In the genomic region with DNA sequence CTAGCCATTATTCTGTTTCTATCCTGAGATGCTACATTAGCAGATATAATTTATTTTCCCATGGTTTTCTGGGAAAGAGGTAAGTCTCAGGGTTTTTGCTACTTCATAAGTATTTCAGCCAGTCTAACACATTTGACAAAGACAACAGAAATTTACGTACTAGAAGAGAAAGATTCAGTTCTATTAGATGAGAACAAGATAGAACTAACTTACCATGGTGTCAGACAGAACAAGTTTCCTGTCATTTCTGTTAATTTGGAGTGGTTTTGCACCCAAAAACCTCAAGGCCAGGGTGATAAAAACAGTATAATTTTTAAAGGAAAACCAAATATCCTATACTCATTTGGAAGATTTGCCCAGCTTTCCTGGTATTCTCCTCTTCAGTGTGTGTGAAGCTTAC, we compare ENCODE assay signal across 25 cellular contexts. TPM values are rescaled to one million over a fixed set of nuclear protein-coding genes. Genes with fewer than 3 reads are reported as not detected.
DNase-seq lines count a peak whose midpoint lies in the region; ATAC-seq and TF ChIP-seq lines count a peak whose summit lies in the region.
"Had no signal": no experiment of that assay in that cellular context is flagged by ENCODE, and none has a peak within 500 bp of the region (broad histone marks: within the 10 kb centered on the region; RNA-seq: fewer than 3 reads in every experiment).

No MANE protein-coding gene starts in this region.

- H2BK12ac ChIP-seq in neuronal stem cell (ENCODE audit: low read length): no peak overlapping the region

- no peak overlapping the region for H4K91ac ChIP-seq in neuronal stem cell (ENCODE audit: low read depth, low read length, poor library complexity)

- intact Hi-C loops in natural killer cell (cut with micrococcal nuclease): no loop called here
- intact Hi-C loops in thyroid gland (cut with DNase I): no loop called here
- intact Hi-C loops in Caco-2 (cut with micrococcal nuclease; ENCODE audit: unreplicated experiment): no loop called here

- BruUV-seq in Caco-2 (replicated peaks; lab: Mats Ljungman, UMichigan): no TSS peak

- DNase-seq in natural killer cell (no peak), immature natural killer cell (peak; percentile 6 to 48 (median 22)), neuronal stem cell (ENCODE audit: low spot score) (no peak), thyroid gland (no peak), ureter (ENCODE audit: low spot score) (no peak), NCI-H345 treated with DMSO at 0.1 percent for 48 hours (lab: John Stamatoyannopoulos, UW; ENCODE audit: unreplicated experiment) (no peak), Caco-2 (no peak)
- no peak for DNase-seq in natural killer cell treated with Interleukin-12 subunit alpha and Interleukin-12 subunit beta and Interleukin-15 and Interleukin-18, amount 100 ng/mL, for 72 hours (ENCODE audit: low spot score)
- DNase-seq: AML-193; CD4-positive, alpha-beta T cell; CD8-positive, alpha-beta T cell; DMS 273 treated with DMSO at 0.1 percent for 48 hours; DMS153; DMS53; DMS79; DND-41; EL; GDM1 had no signal

- no peak overlapping the region for H2AK5ac ChIP-seq in neuronal stem cell (ENCODE audit: low read depth, low read length)

- whole genome bisulfite sequencing in neuronal stem cell (ENCODE audit: extremely low coverage in 2 of 2, insufficient read length in 2 of 2, insufficient replicate concordance in 1 of 2), 2 donors: no CpG with 5 or more reads among the region's 1 CpG
- 41 to 45% methylated on average over 1 of the region's 1 CpG for WGBS in thyroid gland, 2 donors

- peaks cover 0 to 2% of the 10 kb centered on the region in 2 donors for H3K36me3 ChIP-seq in neuronal stem cell (replicated peaks in 1 of 2; ENCODE audit: control insufficient read depth in 2 of 2, insufficient read depth in 2 of 2, low read length in 2 of 2)
- no peaks in the 10 kb centered on the region for H3K36me3 ChIP-seq in thyroid gland
- H3K36me3 ChIP-seq in Caco-2 (ENCODE audit: control insufficient read depth, insufficient read depth, low read length): no peaks in the 10 kb centered on the region

- H3K4me1 ChIP-seq in neuronal stem cell (ENCODE audit: control insufficient read depth in 2 of 2, insufficient read depth in 1 of 2, low read depth in 1 of 2, low read length in 2 of 2) (peaks cover 2 to 10% of the 10 kb centered on the region in 2 donors), thyroid gland (peaks cover 38 to 42% of the 10 kb centered on the region in 2 donors), Caco-2 (no peaks in the 10 kb centered on the region)
- H3K4me1 ChIP-seq: A549; BLaER1 treated with 17β-estradiol and CSF1 and Interleukin-3, amounts not matched to agents 10 nM and 100 nM had no signal

- no peak overlapping the region for H4K8ac ChIP-seq in neuronal stem cell (ENCODE audit: low read depth, low read length)

- TF ChIP-seq POLR2A in thyroid gland (IDR thresholded peaks at IDR 0.05): no peak

- H3K9me3 ChIP-seq in neuronal stem cell (replicated peaks in 1 of 2; ENCODE audit: control insufficient read depth in 2 of 2, insufficient read depth in 1 of 2, low read depth in 1 of 2, low read length in 2 of 2) (peaks cover 0 to 2% of the 10 kb centered on the region in 2 donors), thyroid gland (no peaks in the 10 kb centered on the region), Caco-2 (no peaks in the 10 kb centered on the region)
- H3K9me3 ChIP-seq: A549; BLaER1 treated with 17β-estradiol and CSF1 and Interleukin-3, amounts not matched to agents 10 nM and 100 nM had no signal

- H3K4me1 Mint-ChIP-seq in natural killer cell: peaks cover 9 to 15% of the 10 kb centered on the region in 2 donors
- peaks cover 16 to 19% of the 10 kb centered on the region in 2 donors for H3K4me1 Mint-ChIP-seq in natural killer cell treated with Interleukin-12 subunit alpha and Interleukin-12 subunit beta and Interleukin-15 and Interleukin-18, amount 100 ng/mL, for 72 hours (ENCODE audit: low read depth in 2 of 2)
- H3K4me1 Mint-ChIP-seq in immature natural killer cell: peaks cover 0 to 17% of the 10 kb centered on the region in 2 donors
- no peaks in the 10 kb centered on the region for H3K4me1 Mint-ChIP-seq in Caco-2 (ENCODE audit: low read depth, unreplicated experiment)
- H3K4me1 Mint-ChIP-seq: B cell had no signal

- no peak overlapping the region for H3K27ac Mint-ChIP-seq in natural killer cell
- H3K27ac Mint-ChIP-seq in natural killer cell treated with Interleukin-12 subunit alpha and Interleukin-12 subunit beta and Interleukin-15 and Interleukin-18, amount 100 ng/mL, for 72 hours: no peak overlapping the region
- H3K27ac Mint-ChIP-seq in immature natural killer cell: peak overlapping the region in 2 of 6 donors; percentile 47 to 66
- H3K27ac Mint-ChIP-seq in Caco-2 (ENCODE audit: unreplicated experiment): no peak overlapping the region
- H3K27ac Mint-ChIP-seq: B cell; CD4-positive, alpha-beta T cell; CD8-positive, alpha-beta T cell had no signal

- POLR2A ChIA-PET in Caco-2 (lab: Charles Lee): no interaction called here

- H3K27me3 Mint-ChIP-seq in natural killer cell (ENCODE audit: low read depth in 2 of 2) (peaks cover 12 to 23% of the 10 kb centered on the region in 2 donors), immature natural killer cell (ENCODE audit: low read depth in 3 of 3) (peaks cover 2 to 6% (median 4%) of the 10 kb centered on the region in 3 donors), Caco-2 (ENCODE audit: insufficient read depth, unreplicated experiment) (no peaks in the 10 kb centered on the region)
- peaks cover 18 to 19% of the 10 kb centered on the region in 2 donors for H3K27me3 Mint-ChIP-seq in natural killer cell treated with Interleukin-12 subunit alpha and Interleukin-12 subunit beta and Interleukin-15 and Interleukin-18, amount 100 ng/mL, for 72 hours
- H3K27me3 Mint-ChIP-seq: B cell; CD4-positive, alpha-beta T cell had no signal

- H3K18ac ChIP-seq in neuronal stem cell (ENCODE audit: low read length): no peak overlapping the region

- H3K9ac ChIP-seq in neuronal stem cell (ENCODE audit: low read depth, low read length, poor library complexity): no peak overlapping the region
- H3K9ac ChIP-seq: BLaER1 treated with 17β-estradiol and CSF1 and Interleukin-3, amounts not matched to agents 10 nM and 100 nM had no signal

- H3K14ac ChIP-seq in neuronal stem cell (ENCODE audit: low read length): no peak overlapping the region

- no peak overlapping the region for H2BK5ac ChIP-seq in neuronal stem cell (ENCODE audit: low read length)

- no peak overlapping the region for H3K23ac ChIP-seq in neuronal stem cell (ENCODE audit: low read depth, low read length, poor library complexity)

- H2BK15ac ChIP-seq in neuronal stem cell (ENCODE audit: low read length): no peak overlapping the region

- H3K4me3 ChIP-seq in neuronal stem cell (ENCODE audit: low read length in 2 of 2) (no peak overlapping the region), thyroid gland (replicated peaks in 1 of 3) (no peak overlapping the region), Caco-2 (ENCODE audit: low read depth, low read length) (no peak overlapping the region)
- H3K4me3 ChIP-seq: A549; BLaER1 treated with 17β-estradiol and CSF1 and Interleukin-3, amounts not matched to agents 10 nM and 100 nM; GM12878 had no signal

- peak in 2 of 3 donors; percentile 54 to 84 for ATAC-seq in natural killer cell
- ATAC-seq in natural killer cell treated with Interleukin-12 subunit alpha and Interleukin-12 subunit beta and Interleukin-15 and Interleukin-18, amount 100 ng/mL, for 72 hours: no peak
- ATAC-seq: A549; CD8-positive, alpha-beta T cell; GM12878 had no signal

- no peak overlapping the region for H3K4ac ChIP-seq in neuronal stem cell (ENCODE audit: low read length)

- CTCF ChIA-PET in Caco-2 (lab: Charles Lee): no interaction called here

- peak overlapping the region; percentile 79 for H2AFZ ChIP-seq in neuronal stem cell (ENCODE audit: low read length)

- no peak overlapping the region for H3K4me2 ChIP-seq in neuronal stem cell (ENCODE audit: insufficient read depth, low read length, poor library complexity, severe bottlenecking)
- H3K4me2 ChIP-seq: A549 had no signal

- H3K9me3 Mint-ChIP-seq in natural killer cell (no peaks in the 10 kb centered on the region), immature natural killer cell (no peaks in the 10 kb centered on the region), Caco-2 (ENCODE audit: unreplicated experiment) (no peaks in the 10 kb centered on the region)
- no peaks in the 10 kb centered on the region for H3K9me3 Mint-ChIP-seq in natural killer cell treated with Interleukin-12 subunit alpha and Interleukin-12 subunit beta and Interleukin-15 and Interleukin-18, amount 100 ng/mL, for 72 hours
- H3K9me3 Mint-ChIP-seq: CD4-positive, alpha-beta T cell; CD8-positive, alpha-beta T cell had no signal

- H3K27me3 ChIP-seq in neuronal stem cell (ENCODE audit: control insufficient read depth in 3 of 3, insufficient read depth in 3 of 3, low read depth in 1 of 3, low read length in 3 of 3) (no peaks in the 10 kb centered on the region), thyroid gland (no peaks in the 10 kb centered on the region), Caco-2 (replicated peaks; ENCODE audit: control insufficient read depth, insufficient read depth, low read length) (no peaks in the 10 kb centered on the region)
- H3K27me3 ChIP-seq: BLaER1 treated with 17β-estradiol and CSF1 and Interleukin-3, amounts not matched to agents 10 nM and 100 nM had no signal

- no peak overlapping the region for H2BK120ac ChIP-seq in neuronal stem cell (ENCODE audit: low read depth, low read length)

- TF ChIP-seq CTCF in natural killer cell (IDR thresholded peaks at IDR 0.05): no peak
- no peak for TF ChIP-seq CTCF in thyroid gland (IDR thresholded peaks at IDR 0.05)
- no peak for TF ChIP-seq CTCF in Caco-2 (IDR thresholded peaks at IDR 0.05; ENCODE audit: insufficient read depth in 1 of 2, low read depth in 1 of 2, low read length in 1 of 2, severe bottlenecking in 1 of 2, unreplicated experiment in 1 of 2)

- peaks cover 11% of the 10 kb centered on the region for H3K36me3 Mint-ChIP-seq in natural killer cell
- H3K36me3 Mint-ChIP-seq in natural killer cell treated with Interleukin-12 subunit alpha and Interleukin-12 subunit beta and Interleukin-15 and Interleukin-18, amount 100 ng/mL, for 72 hours: peaks cover 5% of the 10 kb centered on the region
- H3K36me3 Mint-ChIP-seq in immature natural killer cell: peaks cover 0 to 31% (median 25%) of the 10 kb centered on the region in 3 donors
- no peaks in the 10 kb centered on the region for H3K36me3 Mint-ChIP-seq in Caco-2 (ENCODE audit: insufficient read depth, unreplicated experiment)

- H3K4me3 Mint-ChIP-seq in natural killer cell: no peak overlapping the region
- H3K4me3 Mint-ChIP-seq in natural killer cell treated with Interleukin-12 subunit alpha and Interleukin-12 subunit beta and Interleukin-15 and Interleukin-18, amount 100 ng/mL, for 72 hours: no peak overlapping the region
- H3K4me3 Mint-ChIP-seq in immature natural killer cell: peak overlapping the region in 1 of 5 donors; percentile 24
- no peak overlapping the region for H3K4me3 Mint-ChIP-seq in Caco-2 (ENCODE audit: unreplicated experiment)
- H3K4me3 Mint-ChIP-seq: B cell; CD4-positive, alpha-beta T cell; CD8-positive, alpha-beta T cell had no signal

- H3K27ac ChIP-seq in neuronal stem cell (replicated peaks; ENCODE audit: low read length) (no peak overlapping the region), thyroid gland (peak overlapping the region; percentile 67 to 81 (median 70))
- H3K27ac ChIP-seq: 22Rv1; A549; BLaER1 treated with 17β-estradiol and CSF1 and Interleukin-3, amounts not matched to agents 10 nM and 100 nM; C4-2B had no signal

- no peaks in the 10 kb centered on the region for H3K79me1 ChIP-seq in neuronal stem cell (ENCODE audit: low read depth, low read length)

RNA-seq across cellular contexts. Expression of gene SLC4A5, which starts 15.6 kb away (rescaled TPM):
- total RNA-seq in natural killer cell (1 to 10 TPM; 5.3 to 8.4 (median 8.0) TPM), thyroid gland (10 to 100 TPM; 18.3 to 94.5 (median 59.8) TPM), ureter (7.2 TPM), Caco-2 (2022) (1.9 and 2.2 TPM in 2 replicates)
- 1 to 10 TPM; 1.2 to 3.2 TPM for total RNA-seq in natural killer cell treated with Interleukin-12 subunit alpha and Interleukin-12 subunit beta and Interleukin-15 and Interleukin-18, amount 100 ng/mL, for 72 hours
- not detected for polyA plus RNA-seq in immature natural killer cell
- 1.2 TPM for polyA plus RNA-seq in neuronal stem cell (2013, experiment 1 of 2)
- 1.1 TPM for polyA plus RNA-seq in neuronal stem cell (2013, experiment 2 of 2)
- total RNA-seq: G401 had no signal

RNA-seq across cellular contexts. Expression of gene DCTN1, which starts 52.5 kb away (rescaled TPM):
- 100 to 1,000 TPM; 103 to 116 (median 116) TPM for total RNA-seq in natural killer cell
- total RNA-seq in natural killer cell treated with Interleukin-12 subunit alpha and Interleukin-12 subunit beta and Interleukin-15 and Interleukin-18, amount 100 ng/mL, for 72 hours: 100 to 1,000 TPM in 1 of 2 donors, 10 to 100 TPM in 1; 97.8 to 106 TPM
- 100 to 1,000 TPM in 1 of 3 donors, 10 to 100 TPM in 2; 38.0 to 106 (median 50.9) TPM for polyA plus RNA-seq in immature natural killer cell
- polyA plus RNA-seq in neuronal stem cell (2013, experiment 1 of 2): 127 TPM
- 131 TPM for polyA plus RNA-seq in neuronal stem cell (2013, experiment 2 of 2)
- total RNA-seq in thyroid gland: 100 to 1,000 TPM in 3 of 4 donors, 10 to 100 TPM in 1; 82.6 to 124 (median 108) TPM
- total RNA-seq in ureter: 143 TPM
- total RNA-seq in Caco-2 (2022): 132 and 139 TPM in 2 replicates

Comparison
In these comparisons a context has a peak if more than half of its experiments do, and no peak if none do; other contexts are left out.
1. ATAC-seq: peak in natural killer cell (2 of 3); none in natural killer cell treated with Interleukin-12 subunit alpha and Interleukin-12 subunit beta and Interleukin-15 and Interleukin-18, amount 100 ng/mL, for 72 hours (0 of 2).
2. DNase-seq: peak in immature natural killer cell (3 of 3); none in natural killer cell (single experiment), natural killer cell treated with Interleukin-12 subunit alpha and Interleukin-12 subunit beta and Interleukin-15 and Interleukin-18, amount 100 ng/mL, for 72 hours (single experiment), neuronal stem cell (single experiment), thyroid gland (0 of 2), ureter (single experiment), NCI-H345 treated with DMSO at 0.1 percent for 48 hours (single experiment) and Caco-2 (0 of 2).